Comparison of ENCODE assay signal across 3 cellular contexts in the genomic region with DNA sequence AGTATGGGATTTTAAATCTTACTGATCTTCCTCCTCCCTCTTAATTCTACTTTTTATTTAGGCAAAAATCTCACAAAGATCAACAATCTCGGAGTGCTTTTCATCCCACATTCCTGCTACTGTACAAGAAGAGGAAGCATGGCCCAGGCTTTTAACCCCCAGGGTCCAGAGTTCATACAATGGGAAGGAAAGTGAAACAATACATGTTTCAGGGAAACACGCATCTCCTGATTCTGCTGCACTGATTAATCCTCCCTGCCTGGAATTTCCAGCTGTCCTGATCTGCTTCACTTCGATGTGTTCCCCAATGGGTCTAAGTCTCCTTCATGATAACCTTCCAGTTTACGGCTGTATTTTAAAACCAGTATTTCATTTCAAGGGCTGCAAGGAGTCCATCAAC.
TF ChIP-seq lines count a peak whose summit lies in the region.

No MANE protein-coding gene starts in this region.

TF ChIP-seq in IMR-90, 13 proteins besides CTCF, POLR2A, EP300 and RAD21:
- TF ChIP-seq SMC3 (IDR thresholded peaks at IDR 0.05; ENCODE audit: low read depth, low read length) (no peak), BHLHE40 (IDR thresholded peaks at IDR 0.05; ENCODE audit: low read depth, low read length) (no peak), MAZ (IDR thresholded peaks at IDR 0.05; ENCODE audit: borderline replicate concordance, low read depth, low read length) (no peak), FOS (IDR thresholded peaks at IDR 0.05; ENCODE audit: low read depth, low read length) (no peak), RFX5 (IDR thresholded peaks at IDR 0.05; ENCODE audit: low read depth, low read length) (no peak), MXI1 (IDR thresholded peaks at IDR 0.05; ENCODE audit: borderline replicate concordance, low read depth, low read length) (no peak), CEBPB (IDR thresholded peaks at IDR 0.05; ENCODE audit: low read depth, low read length) (no peak), NFE2L2 (IDR thresholded peaks at IDR 0.05; ENCODE audit: low read depth, low read length) (no peak), MAFK (IDR thresholded peaks at IDR 0.05; ENCODE audit: low read depth, low read length) (no peak), RCOR1 (IDR thresholded peaks at IDR 0.05; ENCODE audit: insufficient replicate concordance, low read length) (no peak), CHD1 (IDR thresholded peaks at IDR 0.05; ENCODE audit: low read depth, low read length) (no peak)
- TF ChIP-seq, protein P1, sequence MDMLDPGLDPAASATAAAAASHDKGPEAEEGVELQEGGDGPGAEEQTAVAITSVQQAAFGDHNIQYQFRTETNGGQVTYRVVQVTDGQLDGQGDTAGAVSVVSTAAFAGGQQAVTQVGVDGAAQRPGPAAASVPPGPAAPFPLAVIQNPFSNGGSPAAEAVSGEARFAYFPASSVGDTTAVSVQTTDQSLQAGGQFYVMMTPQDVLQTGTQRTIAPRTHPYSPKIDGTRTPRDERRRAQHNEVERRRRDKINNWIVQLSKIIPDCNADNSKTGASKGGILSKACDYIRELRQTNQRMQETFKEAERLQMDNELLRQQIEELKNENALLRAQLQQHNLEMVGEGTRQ (IDR thresholded peaks at IDR 0.05; ENCODE audit: low read depth, low read length): no peak
- TF ChIP-seq, protein P2, sequence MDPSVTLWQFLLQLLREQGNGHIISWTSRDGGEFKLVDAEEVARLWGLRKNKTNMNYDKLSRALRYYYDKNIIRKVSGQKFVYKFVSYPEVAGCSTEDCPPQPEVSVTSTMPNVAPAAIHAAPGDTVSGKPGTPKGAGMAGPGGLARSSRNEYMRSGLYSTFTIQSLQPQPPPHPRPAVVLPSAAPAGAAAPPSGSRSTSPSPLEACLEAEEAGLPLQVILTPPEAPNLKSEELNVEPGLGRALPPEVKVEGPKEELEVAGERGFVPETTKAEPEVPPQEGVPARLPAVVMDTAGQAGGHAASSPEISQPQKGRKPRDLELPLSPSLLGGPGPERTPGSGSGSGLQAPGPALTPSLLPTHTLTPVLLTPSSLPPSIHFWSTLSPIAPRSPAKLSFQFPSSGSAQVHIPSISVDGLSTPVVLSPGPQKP (IDR thresholded peaks at IDR 0.05; ENCODE audit: borderline replicate concordance, low read depth, low read length): no peak
TF ChIP-seq in IMR-90: peak in this region for 0.

TF ChIP-seq in endothelial cell of umbilical vein, 7 proteins besides CTCF, POLR2A, EP300 and RAD21:
- TF ChIP-seq, protein P3, sequence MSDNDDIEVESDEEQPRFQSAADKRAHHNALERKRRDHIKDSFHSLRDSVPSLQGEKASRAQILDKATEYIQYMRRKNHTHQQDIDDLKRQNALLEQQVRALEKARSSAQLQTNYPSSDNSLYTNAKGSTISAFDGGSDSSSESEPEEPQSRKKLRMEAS (IDR thresholded peaks at IDR 0.05; ENCODE audit: insufficient read depth, insufficient read length): no peak
- peak; percentile 10 for TF ChIP-seq FOS (IDR thresholded peaks at IDR 0.05; ENCODE audit: borderline replicate concordance, insufficient read depth, low read length)
- TF ChIP-seq POLR2AphosphoS5 (IDR thresholded peaks at IDR 0.05; ENCODE audit: insufficient read depth, low read depth, low read length): peak; percentile 36
- TF ChIP-seq EZH2 (IDR thresholded peaks at IDR 0.05; ENCODE audit: borderline replicate concordance, low read depth, low read length, severe bottlenecking): no peak
- peak; percentile 33 for TF ChIP-seq JUN (IDR thresholded peaks at IDR 0.05; ENCODE audit: borderline replicate concordance, insufficient read depth, insufficient read length, low read depth)
- peak; percentile 44 for TF ChIP-seq GATA2 (IDR thresholded peaks at IDR 0.05; ENCODE audit: insufficient read depth, insufficient read length, low read depth, low read length)
TF ChIP-seq in endothelial cell of umbilical vein: peak in this region for 4.

TF ChIP-seq in HEK293T, 16 proteins besides CTCF, POLR2A, EP300 and RAD21:
- TF ChIP-seq SUZ12 (IDR thresholded peaks at IDR 0.05): no peak
- TF ChIP-seq HDGF (IDR thresholded peaks at IDR 0.05; ENCODE audit: borderline replicate concordance): no peak
- TF ChIP-seq, protein P4, sequence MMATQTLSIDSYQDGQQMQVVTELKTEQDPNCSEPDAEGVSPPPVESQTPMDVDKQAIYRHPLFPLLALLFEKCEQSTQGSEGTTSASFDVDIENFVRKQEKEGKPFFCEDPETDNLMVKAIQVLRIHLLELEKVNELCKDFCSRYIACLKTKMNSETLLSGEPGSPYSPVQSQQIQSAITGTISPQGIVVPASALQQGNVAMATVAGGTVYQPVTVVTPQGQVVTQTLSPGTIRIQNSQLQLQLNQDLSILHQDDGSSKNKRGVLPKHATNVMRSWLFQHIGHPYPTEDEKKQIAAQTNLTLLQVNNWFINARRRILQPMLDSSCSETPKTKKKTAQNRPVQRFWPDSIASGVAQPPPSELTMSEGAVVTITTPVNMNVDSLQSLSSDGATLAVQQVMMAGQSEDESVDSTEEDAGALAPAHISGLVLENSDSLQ (IDR thresholded peaks at IDR 0.05): no peak
- TF ChIP-seq BHLHE40 (IDR thresholded peaks at IDR 0.05; ENCODE audit: borderline replicate concordance): no peak
